ENCODE assay signal across 14 cellular contexts in the genomic region with DNA sequence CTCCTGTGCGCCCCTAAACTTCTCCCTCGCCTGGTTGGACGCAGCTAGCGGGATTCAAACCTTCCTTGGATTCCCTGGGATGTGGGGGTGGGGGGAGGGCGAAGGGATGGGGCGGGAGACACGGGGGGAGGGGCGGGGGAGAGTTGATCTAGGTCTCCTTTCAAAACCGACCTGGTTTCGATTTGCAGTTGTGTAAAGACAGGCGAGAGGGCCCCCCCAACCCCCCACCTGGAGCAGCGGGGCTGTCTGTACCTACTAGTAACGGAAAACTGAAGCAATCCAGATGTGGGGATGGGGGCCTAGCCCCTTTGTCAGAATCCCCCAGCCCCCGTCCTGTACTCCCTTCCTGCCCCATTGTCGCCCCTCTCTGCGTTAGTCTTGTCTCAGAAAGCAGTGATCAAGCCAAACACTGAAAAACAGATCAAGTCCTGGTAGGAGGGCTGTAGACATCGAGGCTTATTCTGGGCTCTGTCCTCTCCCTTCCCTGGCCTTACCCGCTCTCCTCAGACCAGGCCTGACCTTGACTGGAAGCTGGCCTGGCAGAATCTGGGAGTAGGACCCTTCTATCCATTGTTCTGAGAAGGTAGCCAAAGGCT. TPM values are rescaled to one million over a fixed set of nuclear protein-coding genes. Genes with fewer than 3 reads are reported as not detected.
DNase-seq lines count a peak whose midpoint lies in the region; ATAC-seq and TF ChIP-seq lines count a peak whose summit lies in the region.
"Had no signal": no experiment of that assay in that cellular context is flagged by ENCODE, and none has a peak within 500 bp of the region (broad histone marks: within the 10 kb centered on the region; RNA-seq: fewer than 3 reads in every experiment).

No MANE protein-coding gene starts in this region.

- DNase-seq in CD14-positive monocyte (ENCODE audit: low spot score) = no peak
- no peak for DNase-seq in activated naive CD8-positive, alpha-beta T cell treated with anti-CD3 and anti-CD28 coated beads for 36 hours
- no peak for DNase-seq in naive B cell
- no peak for DNase-seq in nucleus accumbens (lab: John Stamatoyannopoulos, UW)
- no peak for DNase-seq in DMS53 (lab: John Stamatoyannopoulos, UW)
- no peak for DNase-seq in body of pancreas
- DNase-seq: activated gamma-delta T cell treated with Interleukin-2 at 50 U/mL for 16 hours; NCI-H510A treated with DMSO at 0.1 percent for 48 hours; stimulated activated CD4-positive, alpha-beta T cell treated with anti-CD3 and anti-CD28 coated beads, Interleukin-1b, Interleukin-23, amount 100 ng/mL, for 48 hours had no signal

- peaks cover 14 to 28% of the 10 kb centered on the region in 2 donors for H3K36me3 Mint-ChIP-seq in CD14-positive monocyte
- no peaks in the 10 kb centered on the region for H3K36me3 Mint-ChIP-seq in activated naive CD8-positive, alpha-beta T cell treated with anti-CD3 and anti-CD28 coated beads for 36 hours
- peaks cover 0 to 7% of the 10 kb centered on the region in 2 donors for H3K36me3 Mint-ChIP-seq in naive B cell

- peak overlapping the region; percentile 80 for H3K4me3 ChIP-seq in HUES6 (ENCODE audit: low read depth, low read length)
- H3K4me3 ChIP-seq in body of pancreas = no peak overlapping the region

- no peak overlapping the region for H3K9ac ChIP-seq in HUES6 (ENCODE audit: low read length)

- H3K9me3 Mint-ChIP-seq in CD14-positive monocyte (peaks cover 0 to 33% (median 14%) of the 10 kb centered on the region in 7 donors), naive B cell (peaks cover 0 to 10% (median 6%) of the 10 kb centered on the region in 7 donors)
- H3K9me3 Mint-ChIP-seq in activated naive CD8-positive, alpha-beta T cell treated with anti-CD3 and anti-CD28 coated beads for 36 hours = no peaks in the 10 kb centered on the region

- no peak overlapping the region for H3K27ac Mint-ChIP-seq in CD14-positive monocyte
- H3K27ac Mint-ChIP-seq in activated naive CD8-positive, alpha-beta T cell treated with anti-CD3 and anti-CD28 coated beads for 36 hours = no peak overlapping the region
- no peak overlapping the region for H3K27ac Mint-ChIP-seq in naive B cell

- ATAC-seq in naive B cell (ENCODE audit: low read depth in 2 of 2) (no peak), GM21576 (IDR thresholded peaks at IDR 0.05; ENCODE audit: unreplicated experiment) (no peak), body of pancreas (no peak)

- H3K36me3 ChIP-seq in HUES6 (ENCODE audit: control insufficient read depth, insufficient read depth, low read length) (no peaks in the 10 kb centered on the region), body of pancreas (replicated peaks in 1 of 2; ENCODE audit: insufficient read depth in 1 of 2, low read depth in 2 of 2) (no peaks in the 10 kb centered on the region)
- H3K36me3 ChIP-seq: tibial nerve had no signal

- 32 to 38% methylated on average over 18 of the region's 18 CpGs for WGBS in body of pancreas, 2 donors

- TF ChIP-seq POLR2A in body of pancreas (IDR thresholded peaks at IDR 0.05) = no peak

- H3K4me1 Mint-ChIP-seq in CD14-positive monocyte (peaks cover 69% of the 10 kb centered on the region), naive B cell (peaks cover 34 to 53% (median 42%) of the 10 kb centered on the region in 3 donors)
- H3K4me1 Mint-ChIP-seq in activated naive CD8-positive, alpha-beta T cell treated with anti-CD3 and anti-CD28 coated beads for 36 hours = peaks cover 21% of the 10 kb centered on the region

- intact Hi-C loops in CD14-positive monocyte (cut with micrococcal nuclease) = no loop called here
- intact Hi-C loops in body of pancreas (cut with DNase I) = no loop called here

- peak overlapping the region; percentile 93 to 96 for H3K4me3 Mint-ChIP-seq in CD14-positive monocyte
- H3K4me3 Mint-ChIP-seq in activated naive CD8-positive, alpha-beta T cell treated with anti-CD3 and anti-CD28 coated beads for 36 hours = peak overlapping the region; percentile 35
- peak overlapping the region; percentile 79 to 93 (median 88) for H3K4me3 Mint-ChIP-seq in naive B cell

- no peak overlapping the region for H3K27ac ChIP-seq in HUES6 (ENCODE audit: low read depth, low read length)
- H3K27ac ChIP-seq in body of pancreas = no peak overlapping the region
- H3K27ac ChIP-seq: tibial nerve had no signal

- H3K27me3 ChIP-seq in HUES6 (ENCODE audit: control insufficient read depth, insufficient read depth, low read length) (peaks cover 100% of the 10 kb centered on the region), body of pancreas (peaks cover 0 to 38% of the 10 kb centered on the region in 2 donors)

- H3K9me3 ChIP-seq in HUES6 (ENCODE audit: control insufficient read depth, insufficient read depth, low read depth, low read length) (no peaks in the 10 kb centered on the region), body of pancreas (no peaks in the 10 kb centered on the region)
- H3K9me3 ChIP-seq: tibial nerve had no signal

- TF ChIP-seq CTCF in CD14-positive monocyte (IDR thresholded peaks at IDR 0.05) (no peak), body of pancreas (IDR thresholded peaks at IDR 0.05) (no peak)

- H3K27me3 Mint-ChIP-seq in CD14-positive monocyte (ENCODE audit: low read depth in 3 of 3) = peaks cover 68 to 87% (median 80%) of the 10 kb centered on the region in 3 donors
- peaks cover 88% of the 10 kb centered on the region for H3K27me3 Mint-ChIP-seq in activated naive CD8-positive, alpha-beta T cell treated with anti-CD3 and anti-CD28 coated beads for 36 hours
- peaks cover 63 to 97% (median 90%) of the 10 kb centered on the region in 3 donors for H3K27me3 Mint-ChIP-seq in naive B cell

- peaks cover 33% of the 10 kb centered on the region for H3K4me1 ChIP-seq in HUES6 (ENCODE audit: control insufficient read depth, insufficient read depth, low read length)
- H3K4me1 ChIP-seq in body of pancreas = peaks cover 30% of the 10 kb centered on the region

RNA-seq across cellular contexts. Expression of gene DLX4, which starts 0.9 kb away (rescaled TPM):
- polyA plus RNA-seq in CD14-positive monocyte (under 1 TPM in 1 of 2 donors, not detected in 1; 0.20 TPM), naive B cell (ENCODE audit: low read depth in 6 of 6) (under 1 TPM in 3 of 6 donors, not detected in 3; 0.18 to 0.22 (median 0.21) TPM)
- total RNA-seq in activated naive CD8-positive, alpha-beta T cell treated with anti-CD3 and anti-CD28 coated beads for 36 hours = under 1 TPM; 0.62 to 0.70 TPM
- not detected for total RNA-seq in body of pancreas
- total RNA-seq: tibial nerve had no signal
- polyA plus RNA-seq: neural cell had no signal

RNA-seq across cellular contexts. Expression of gene DLX3, which starts 25.1 kb away (rescaled TPM):
- not detected for polyA plus RNA-seq in CD14-positive monocyte
- total RNA-seq in activated naive CD8-positive, alpha-beta T cell treated with anti-CD3 and anti-CD28 coated beads for 36 hours = under 1 TPM; 0.16 to 0.19 TPM
- polyA plus RNA-seq in naive B cell (ENCODE audit: low read depth in 6 of 6) = not detected
- not detected for total RNA-seq in body of pancreas
- total RNA-seq: GM12878 had no signal
- polyA plus RNA-seq: GM12878, neural cell had no signal

Comparison
In these comparisons a context has a peak if more than half of its experiments do, and no peak if none do; other contexts are left out.
1. H3K4me3 Mint-ChIP-seq: peak in every context shown above with its lines; median percentile 94 in CD14-positive monocyte; 88 in naive B cell; 35 in activated naive CD8-positive, alpha-beta T cell treated with anti-CD3 and anti-CD28 coated beads for 36 hours.